1 cellular context compared by ENCODE assay signal in genomic region chr21:43303240-43304178, GRCh38.
TF ChIP-seq lines count a peak whose summit lies in the region.

No MANE protein-coding gene starts in this region.

TF ChIP-seq in HepG2, 621 proteins besides CTCF, POLR2A, EP300 and RAD21 (continued from another document):
- TF ChIP-seq SUZ12 (IDR thresholded peaks at IDR 0.05; ENCODE audit: low read depth, low read length): no peak
- TF ChIP-seq ZBTB33 (CRISPR knock-in tag; IDR thresholded peaks at IDR 0.05): peak; percentile 80
- peak; percentile 52 for TF ChIP-seq ZNF687 (CRISPR knock-in tag; IDR thresholded peaks at IDR 0.05)
